ENCODE assay signal across 10 cellular contexts in the genomic region with DNA sequence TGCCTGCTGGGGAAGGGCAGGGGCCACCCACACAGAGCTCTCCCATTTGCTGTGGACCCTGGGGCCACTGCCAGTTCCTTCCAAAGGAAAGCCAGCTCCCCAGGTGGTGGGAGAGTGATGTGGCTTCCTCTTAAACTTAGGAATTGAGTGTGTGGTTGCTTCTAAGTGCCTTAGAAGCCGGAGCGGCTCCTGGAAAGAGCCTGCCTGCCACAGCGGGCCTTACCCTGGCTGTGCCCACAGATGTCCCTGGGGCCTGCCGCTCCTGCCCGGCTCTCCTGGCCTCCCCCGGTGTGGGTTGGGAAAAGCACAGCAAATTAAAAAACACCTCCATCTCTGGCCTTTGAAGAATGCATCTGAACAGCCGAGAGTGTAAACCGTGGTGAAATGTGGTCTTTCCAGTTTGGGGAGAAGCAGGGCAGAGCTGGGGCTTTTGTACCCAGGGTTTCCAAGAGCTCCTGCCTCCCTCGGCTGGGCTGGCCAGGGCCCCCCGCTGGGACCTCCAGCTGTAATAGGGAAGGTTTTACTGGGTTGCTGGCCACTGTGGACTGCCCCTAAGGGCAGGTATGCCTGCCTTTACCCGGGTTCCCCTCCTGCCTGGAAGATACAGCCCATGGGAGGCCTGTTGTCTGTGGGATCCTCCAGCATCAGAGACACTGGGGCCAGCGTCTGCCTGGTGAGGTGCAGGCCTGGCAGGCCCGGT. TPM values are rescaled to one million over a fixed set of nuclear protein-coding genes. Genes with fewer than 3 reads are reported as not detected.
A peak's percentile ranks its signal among the peaks of the same experiment; 100 is the strongest.
DNase-seq lines count a peak whose midpoint lies in the region; ATAC-seq, FAIRE-seq and TF ChIP-seq lines count a peak whose summit lies in the region.
"Had no signal": no experiment of that assay in that cellular context is flagged by ENCODE, and none has a peak within 500 bp of the region (broad histone marks: within the 10 kb centered on the region; RNA-seq: fewer than 3 reads in every experiment).

No MANE protein-coding gene starts in this region.

- H4K5ac ChIP-seq in H1 (ENCODE audit: insufficient read length, low read depth, low read length), result peak overlapping the region; percentile 34

- H3K4me3 ChIP-seq in BLaER1 (peak overlapping the region; percentile 29), H1 (ENCODE audit: extremely low read depth in 1 of 4, insufficient read depth in 2 of 4, low read depth in 3 of 4, low read length in 4 of 4) (peak overlapping the region in 2 of 4 experiments; percentile 14 to 16; a peak in 1 of 8 replicates), osteoblast (ENCODE audit: insufficient read depth, low read length) (no peak overlapping the region)
- H3K4me3 ChIP-seq in CD8-positive, alpha-beta memory T cell (ENCODE audit: low read length), result no peak overlapping the region

- peak overlapping the region; percentile 67 for H2BK120ac ChIP-seq in H1 (replicated peaks; ENCODE audit: low read depth, low read length)

- H2BK5ac ChIP-seq in H1 (ENCODE audit: low read depth, low read length), result peak overlapping the region; percentile 90

- H3K56ac ChIP-seq in H1 (replicated peaks; ENCODE audit: insufficient read length, low read depth, low read length), result no peak overlapping the region

- no peak overlapping the region for H3K23ac ChIP-seq in H1 (ENCODE audit: insufficient read length)

- TF ChIP-seq CTCF in H1 (IDR thresholded peaks at IDR 0.05; ENCODE audit: control extremely low read depth in 1 of 3, insufficient read depth in 1 of 3, low read depth in 1 of 3, low read length in 3 of 3) (no peak), osteoblast (IDR thresholded peaks at IDR 0.05; ENCODE audit: extremely low read depth, low read depth, low read length) (no peak)

- H3K79me2 ChIP-seq in H1 (ENCODE audit: control insufficient read depth in 1 of 2, insufficient read depth in 2 of 2, low read length in 2 of 2) (peaks cover 4 to 59% of the 10 kb centered on the region in 2 experiments; a peak in 3 of 4 replicates), osteoblast (ENCODE audit: insufficient read depth, low read length) (peaks cover 7% of the 10 kb centered on the region)

- peak overlapping the region; percentile 15; the same call in 1 of the 2 replicates for H2AK5ac ChIP-seq in H1 (ENCODE audit: low read depth, low read length)

- peak overlapping the region; percentile 71 for H3K27ac ChIP-seq in BLaER1
- peak overlapping the region; percentile 77 for H3K27ac ChIP-seq in H1 (ENCODE audit: low read depth, low read length)
- no peak overlapping the region for H3K27ac ChIP-seq in osteoblast (ENCODE audit: low read depth, low read length)
- no peak overlapping the region for H3K27ac ChIP-seq in CD8-positive, alpha-beta memory T cell (ENCODE audit: low read depth, low read length)

- H4K20me1 ChIP-seq in BLaER1, result peaks cover 100% of the 10 kb centered on the region
- H4K20me1 ChIP-seq in H1 (replicated peaks in 1 of 2; ENCODE audit: control insufficient read depth in 1 of 2, insufficient read depth in 2 of 2, low read length in 2 of 2), result peaks cover 0 to 3% of the 10 kb centered on the region in 2 experiments
- H4K20me1 ChIP-seq in osteoblast (ENCODE audit: insufficient read depth, low read length), result peaks cover 7% of the 10 kb centered on the region

- POLR2A ChIA-PET in H1 (lab: Charles Lee; ENCODE audit: partially characterized antibody), result interaction anchor here (1.0 to 3.6 kb wide), 9 partner anchors 9 to 40 kb away, joined by 4 to 17 read pairs (median 5); no protein-coding TSS in a partner anchor
- POLR2A ChIA-PET in CD8-positive, alpha-beta memory T cell (lab: Charles Lee), result interaction anchor here (0.6 kb wide), 1 partner anchor 118 kb away, joined by 3 read pairs; a partner anchor contains a TSS

- no peak for TF ChIP-seq POLR2A in H1 (IDR thresholded peaks at IDR 0.05; ENCODE audit: control extremely low read depth in 1 of 2, low read depth in 2 of 2, low read length in 2 of 2)

- no peaks in the 10 kb centered on the region for H3K36me3 Mint-ChIP-seq in CD8-positive, alpha-beta memory T cell

- TF ChIP-seq EP300 in H1 (IDR thresholded peaks at IDR 0.05; ENCODE audit: borderline replicate concordance in 1 of 2, low read depth in 2 of 2, low read length in 2 of 2), result no peak

- H4K91ac ChIP-seq in H1 (replicated peaks; ENCODE audit: insufficient read length, low read length), result peak overlapping the region; percentile 86

- peaks cover 41% of the 10 kb centered on the region for H3K36me3 ChIP-seq in BLaER1
- H3K36me3 ChIP-seq in H1 (ENCODE audit: control insufficient read depth in 2 of 4, insufficient read depth in 4 of 4, low read length in 3 of 4), result no peaks in the 10 kb centered on the region
- H3K36me3 ChIP-seq in osteoblast (ENCODE audit: insufficient read depth, low read length), result no peaks in the 10 kb centered on the region
- no peaks in the 10 kb centered on the region for H3K36me3 ChIP-seq in CD8-positive, alpha-beta memory T cell (ENCODE audit: insufficient read depth, low read length)

- CTCF ChIA-PET in H1 (lab: Charles Lee; ENCODE audit: partially characterized antibody), result interaction anchor here (0.8 to 2.7 kb wide), 11 partner anchors 8 to 85 kb away, joined by 3 to 13 read pairs (median 6); no protein-coding TSS in a partner anchor
- CTCF ChIA-PET in CD8-positive, alpha-beta memory T cell (lab: Charles Lee), result interaction anchor here (1.6 kb wide), 1 partner anchor 85 kb away, joined by 5 read pairs; no protein-coding TSS in a partner anchor

- H2BK15ac ChIP-seq in H1 (ENCODE audit: low read length), result 0 out of 2 replicates have a peak overlapping the region, but pooled peaks have one; percentile 40

- peaks cover 0 to 4% of the 10 kb centered on the region in 2 donors for H3K27me3 Mint-ChIP-seq in CD8-positive, alpha-beta memory T cell
- H3K27me3 Mint-ChIP-seq: CD4-positive, alpha-beta T cell had no signal

- no peak for ATAC-seq in HG02840 (IDR thresholded peaks at IDR 0.05; ENCODE audit: low FRiP score, unreplicated experiment)
- ATAC-seq in activated CD4-positive, CD25-positive, alpha-beta regulatory T cell treated with anti-CD3 and anti-CD28 coated beads, Interleukin-2, amount 50 U/mL, for 24 hours, result no peak

- H2AFZ ChIP-seq in H1 (ENCODE audit: low read length) (no peak overlapping the region), osteoblast (ENCODE audit: low read length) (peak overlapping the region; percentile 56)

- H2BK20ac ChIP-seq in H1 (ENCODE audit: low read length), result no peak overlapping the region

- H3K9me3 Mint-ChIP-seq in CD8-positive, alpha-beta memory T cell, result no peaks in the 10 kb centered on the region
- H3K9me3 Mint-ChIP-seq: CD4-positive, alpha-beta T cell had no signal

- H3K4me2 ChIP-seq in BLaER1, result peak overlapping the region; percentile 95
- H3K4me2 ChIP-seq in H1 (ENCODE audit: insufficient read depth in 1 of 2, low read depth in 2 of 2, low read length in 2 of 2), result peak overlapping the region; percentile 1 to 30; a peak in 3 of 4 replicates
- no peak overlapping the region for H3K4me2 ChIP-seq in osteoblast (ENCODE audit: insufficient read depth, low read length)

- H3K14ac ChIP-seq in H1 (ENCODE audit: insufficient read length), result no peak overlapping the region

- peaks cover 27 to 36% (median 35%) of the 10 kb centered on the region in 3 donors for H3K4me1 Mint-ChIP-seq in CD8-positive, alpha-beta memory T cell

- no peak for TF ChIP-seq RAD21 in H1 (IDR thresholded peaks at IDR 0.05 in 1 of 2, conservative IDR thresholded peaks at IDR 0.05 in 1 of 2; ENCODE audit: low read depth in 2 of 2, low read length in 2 of 2)

- no peak overlapping the region for H3K4me3 Mint-ChIP-seq in CD8-positive, alpha-beta memory T cell
- H3K4me3 Mint-ChIP-seq: CD4-positive, alpha-beta T cell had no signal

- H3K27me3 ChIP-seq in BLaER1 (no peaks in the 10 kb centered on the region), H1 (replicated peaks in 1 of 4; ENCODE audit: control insufficient read depth in 3 of 4, extremely low read depth in 1 of 4, insufficient read depth in 3 of 4, low read length in 3 of 4) (no peaks in the 10 kb centered on the region), osteoblast (ENCODE audit: insufficient read depth, low read length) (no peaks in the 10 kb centered on the region)
- H3K27me3 ChIP-seq in CD8-positive, alpha-beta memory T cell (ENCODE audit: insufficient read depth, low read length, poor library complexity, severe bottlenecking), result no peaks in the 10 kb centered on the region

- H3K9me3 ChIP-seq in BLaER1 (peaks cover 7% of the 10 kb centered on the region; the same call in 1 of the 2 replicates), H1 (ENCODE audit: insufficient read depth in 2 of 2, low read depth in 1 of 2, low read length in 1 of 2) (no peaks in the 10 kb centered on the region; a peak in 1 of 4 replicates), osteoblast (ENCODE audit: low read depth, low read length) (no peaks in the 10 kb centered on the region)
- H3K9me3 ChIP-seq in CD8-positive, alpha-beta memory T cell (ENCODE audit: low read length), result no peaks in the 10 kb centered on the region

- no peak overlapping the region for H3K27ac Mint-ChIP-seq in CD8-positive, alpha-beta memory T cell
- H3K27ac Mint-ChIP-seq: CD4-positive, alpha-beta T cell had no signal

- H3K9ac ChIP-seq in BLaER1, result peak overlapping the region; percentile 62
- H3K9ac ChIP-seq in H1 (replicated peaks in 1 of 4; ENCODE audit: extremely low read depth in 1 of 4, low read depth in 3 of 4, low read length in 3 of 4), result peak overlapping the region in 1 of 4 experiments; percentile 9; a peak in 1 of 7 replicates

- no peaks in the 10 kb centered on the region for H3K23me2 ChIP-seq in H1 (ENCODE audit: low read depth, low read length)

- DNase-seq in NCI-H146 (lab: John Stamatoyannopoulos, UW), result peak; percentile 21
- peak; percentile 29 to 79 for DNase-seq in H1 (ENCODE audit: low read depth in 1 of 2, low spot score in 2 of 2)
- DNase-seq in osteoblast (ENCODE audit: insufficient read length, low spot score, missing footprints), result peak; percentile 68
- DNase-seq in NCI-H187 treated with DMSO at 0.1 percent for 48 hours (lab: John Stamatoyannopoulos, UW), result no peak
- no peak for DNase-seq in CD8-positive, alpha-beta memory T cell
- DNase-seq: CD4-positive, alpha-beta T cell; effector memory CD4-positive, alpha-beta T cell had no signal

- H4K8ac ChIP-seq in H1 (ENCODE audit: extremely low read depth, insufficient read depth, low read length), result peak overlapping the region; percentile 84

- 54% methylated on average over 12 of the region's 13 CpGs; no CpG with 5 or more reads in 1 of the 2 experiments for WGBS in H1 (ENCODE audit: extremely low coverage in 1 of 2, insufficient coverage in 1 of 2, insufficient read length in 1 of 2, insufficient replicate concordance in 2 of 2, low coverage in 1 of 2, low lambda C conversion rate in 2 of 2, missing lambda C conversion rate in 1 of 2), 2 experiments

- peaks cover 100% of the 10 kb centered on the region for H3K4me1 ChIP-seq in BLaER1
- H3K4me1 ChIP-seq in H1 (replicated peaks in 1 of 4; ENCODE audit: control insufficient read depth in 3 of 4, insufficient read depth in 4 of 4, low read length in 3 of 4), result peaks cover 11 to 33% (median 26%) of the 10 kb centered on the region in 4 experiments
- H3K4me1 ChIP-seq in osteoblast (ENCODE audit: insufficient read depth, low read length), result peaks cover 40% of the 10 kb centered on the region
- peaks cover 4% of the 10 kb centered on the region for H3K4me1 ChIP-seq in CD8-positive, alpha-beta memory T cell (ENCODE audit: insufficient read depth, low read length)

- no peak for FAIRE-seq in H1 (lab: Jason Lieb, UNC)

- 0 out of 2 replicates have a peak overlapping the region, but pooled peaks have one; percentile 29 for H2BK12ac ChIP-seq in H1 (ENCODE audit: low read depth, low read length)

- H3K18ac ChIP-seq in H1 (ENCODE audit: extremely low read depth, low read length), result peak overlapping the region; percentile 71

- peak overlapping the region; percentile 23 for H3K4ac ChIP-seq in H1 (replicated peaks; ENCODE audit: insufficient read length, low read depth, low read length)

- H3K79me1 ChIP-seq in H1 (ENCODE audit: low read depth, low read length), result peaks cover 14% of the 10 kb centered on the region

RNA-seq across cellular contexts. Expression of a gene that starts 30.2 kb away (rescaled TPM):
- total RNA-seq in H1 (2021; fragmentation: NEBNext Ultra II Directional; extraction: Animal tissue kit (Norgen Biotek cat#: 25700)), result 35.4 and 38.9 TPM in 2 replicates
- polyA plus RNA-seq in H1 (2011; rRNA removed), result 19.0 and 31.5 TPM in 2 replicates
- 13.8 TPM for polyA plus RNA-seq in H1 (2011; cell fraction: cytosol; rRNA removed)
- 38.9 TPM for polyA plus RNA-seq in H1 (2011; cell fraction: nucleus; rRNA removed)
- polyA plus RNA-seq in H1 (2012, experiment 1 of 2), result 17.8 to 35.8 TPM (median 32.9 TPM) in 4 replicates
- polyA plus RNA-seq in H1 (2012, experiment 2 of 2), result 29.9 TPM
- 62.7 TPM for polyA plus RNA-seq in H1 (2013, experiment 1 of 2)
- 63.2 TPM for polyA plus RNA-seq in H1 (2013, experiment 2 of 2)
- polyA minus RNA-seq in H1 (2011; rRNA and poly(A)+ RNA removed), result 22.5 and 24.7 TPM in 2 replicates
- polyA minus RNA-seq in H1 (2011; cell fraction: cytosol; rRNA and poly(A)+ RNA removed), result 27.4 TPM
- polyA minus RNA-seq in H1 (2011; cell fraction: nucleus; rRNA and poly(A)+ RNA removed), result 23.6 TPM
- 16.3 and 18.6 TPM in 2 replicates for total RNA-seq in osteoblast
- total RNA-seq in CD8-positive, alpha-beta memory T cell, result 1 to 10 TPM; 7.5 to 9.9 TPM
- polyA plus RNA-seq in CD8-positive, alpha-beta memory T cell, result 0.68 TPM

Comparison
In these comparisons a context has a peak if more than half of its experiments do, and no peak if none do; other contexts are left out.
1. H3K27ac ChIP-seq: peak in BLaER1 (single experiment) and H1 (single experiment); none in osteoblast (single experiment) and CD8-positive, alpha-beta memory T cell (single experiment).
2. DNase-seq: peak in NCI-H146 (single experiment), H1 (2 of 2) and osteoblast (single experiment); none in NCI-H187 treated with DMSO at 0.1 percent for 48 hours (single experiment) and CD8-positive, alpha-beta memory T cell (0 of 5).